In genomic region chr10:93652857-93653256, GRCh38 we compare ENCODE assay signal across 23 cellular contexts. TPM values are rescaled to one million over a fixed set of nuclear protein-coding genes. Genes with fewer than 3 reads are reported as not detected.
DNase-seq lines count a peak whose midpoint lies in the region; ATAC-seq, FAIRE-seq and TF ChIP-seq lines count a peak whose summit lies in the region.
"Had no signal": no experiment of that assay in that cellular context is flagged by ENCODE, and none has a peak within 500 bp of the region (broad histone marks: within the 10 kb centered on the region; RNA-seq: fewer than 3 reads in every experiment).

No MANE protein-coding gene starts in this region.

- H3K9me1 ChIP-seq in IMR-90 (ENCODE audit: insufficient read depth, low read length) = no peaks in the 10 kb centered on the region

- no peak overlapping the region for H2AFZ ChIP-seq in IMR-90 (replicated peaks; ENCODE audit: low read length, poor library complexity)

- no peaks in the 10 kb centered on the region for H3K27me3 ChIP-seq in IMR-90 (ENCODE audit: control insufficient read depth, insufficient read depth, low read length)
- no peaks in the 10 kb centered on the region for H3K27me3 ChIP-seq in bronchial epithelial cell (ENCODE audit: control insufficient read depth, insufficient read depth, low read length)
- H3K27me3 ChIP-seq: adrenal gland, gastrocnemius medialis, right lobe of liver, upper lobe of left lung had no signal

- POLR2A ChIA-PET in IMR-90 (lab: Charles Lee; ENCODE audit: unreplicated experiment) = interaction anchor here (0.6 kb wide), 1 partner anchor 49 kb away, joined by 8 read pairs; the partner anchor contains the start of gene FRA10AC1

- no peaks in the 10 kb centered on the region for H3K9me3 ChIP-seq in IMR-90 (ENCODE audit: control insufficient read depth, insufficient read depth, low read length)
- no peaks in the 10 kb centered on the region for H3K9me3 ChIP-seq in kidney (ENCODE audit: control insufficient read depth in 1 of 2, low read length in 2 of 2)
- H3K9me3 ChIP-seq: adrenal gland, Caco-2, gastrocnemius medialis, right lobe of liver, upper lobe of left lung had no signal

- no peak for TF ChIP-seq POLR2A in IMR-90 (IDR thresholded peaks at IDR 0.05; ENCODE audit: low read depth, low read length)

- H3K4me1 ChIP-seq in IMR-90 (ENCODE audit: control insufficient read depth, insufficient read depth, low read length) = no peaks in the 10 kb centered on the region
- H3K4me1 ChIP-seq in kidney (ENCODE audit: control insufficient read depth in 1 of 2, insufficient read depth in 1 of 2, low read depth in 1 of 2, low read length in 2 of 2) = no peaks in the 10 kb centered on the region
- H3K4me1 ChIP-seq: adrenal gland, Caco-2, gastrocnemius medialis, upper lobe of left lung had no signal

- H3K4me2 ChIP-seq in IMR-90 (ENCODE audit: low read depth, low read length) = no peak overlapping the region

- H3K9ac ChIP-seq in IMR-90 (ENCODE audit: low read depth, low read length) (no peak overlapping the region), kidney (ENCODE audit: low read length in 2 of 2) (no peak overlapping the region)

- no peak overlapping the region for H4K91ac ChIP-seq in IMR-90 (ENCODE audit: insufficient read depth, low read depth, low read length)

- H3K4ac ChIP-seq in IMR-90 (ENCODE audit: low read depth, low read length) = no peak overlapping the region

- dilution Hi-C loops in IMR-90 (cut with HindIII; ENCODE audit: low sequenced_read_pairs, unreplicated experiment) = no loop called here

- H2BK120ac ChIP-seq in IMR-90 (ENCODE audit: low read depth, low read length) = no peak overlapping the region

- H3K36me3 ChIP-seq in IMR-90 (ENCODE audit: control insufficient read depth, insufficient read depth, low read length) = no peaks in the 10 kb centered on the region
- H3K36me3 ChIP-seq in bronchial epithelial cell (ENCODE audit: control insufficient read depth, insufficient read depth, low read length) = no peaks in the 10 kb centered on the region
- H3K36me3 ChIP-seq in kidney (ENCODE audit: control insufficient read depth in 1 of 2, insufficient read depth in 2 of 2, low read length in 2 of 2) = no peaks in the 10 kb centered on the region
- H3K36me3 ChIP-seq: adrenal gland, gastrocnemius medialis, right lobe of liver, upper lobe of left lung had no signal

- no peak overlapping the region for H2BK5ac ChIP-seq in IMR-90 (ENCODE audit: low read depth, low read length, poor library complexity, severe bottlenecking)

- no CpG with 5 or more reads among the region's 1 CpG for WGBS in IMR-90 (ENCODE audit: extremely low coverage in 2 of 2, insufficient read length in 1 of 2), 2 experiments

- TF ChIP-seq RAD21 in IMR-90 (IDR thresholded peaks at IDR 0.05; ENCODE audit: low read length) = no peak

- TF ChIP-seq CTCF in IMR-90 (conservative IDR thresholded peaks at IDR 0.05; ENCODE audit: low read depth, low read length) (no peak), bronchial epithelial cell (IDR thresholded peaks at IDR 0.05; ENCODE audit: insufficient read depth, low read length, severe bottlenecking) (no peak), kidney (IDR thresholded peaks at IDR 0.05; ENCODE audit: borderline replicate concordance, extremely low read depth, insufficient read depth) (no peak)

- no peak overlapping the region for H3K23ac ChIP-seq in IMR-90 (ENCODE audit: low read depth, low read length)

- H2BK20ac ChIP-seq in IMR-90 (ENCODE audit: low read depth, low read length) = no peak overlapping the region

- no peak overlapping the region for H4K5ac ChIP-seq in IMR-90 (ENCODE audit: low read depth, low read length)

- no peak overlapping the region for H3K56ac ChIP-seq in IMR-90 (ENCODE audit: extremely low read depth, insufficient read depth, low read length)

- H3K79me1 ChIP-seq in IMR-90 (ENCODE audit: low read depth in 1 of 2, low read length in 2 of 2) = no peaks in the 10 kb centered on the region

- peak; percentile 7 for DNase-seq in AG08396 (ENCODE audit: low spot score)
- DNase-seq in IMR-90 = peak; percentile 11
- peak; percentile 88 for DNase-seq in bronchial epithelial cell (ENCODE audit: low read depth)
- DNase-seq in kidney glomerular epithelial cell (lab: John Stamatoyannopoulos, UW) = peak; percentile 56
- no peak for DNase-seq in 8988T
- no peak for DNase-seq in kidney
- no peak for DNase-seq in NCI-H1436 treated with DMSO at 0.1 percent for 48 hours (lab: John Stamatoyannopoulos, UW)
- DNase-seq: activated CD8-positive, alpha-beta memory T cell treated with anti-CD3 and anti-CD28 coated beads, Interleukin-2, amount 50 U/mL, for 4 hours; activated effector memory CD4-positive, alpha-beta T cell treated with Interleukin-2 at 50 U/mL for 16 hours; adrenal gland; AML-193; Caco-2; gastrocnemius medialis; NCI-H1417; NCI-H774; right lobe of liver; stimulated activated CD4-positive, alpha-beta T cell treated with anti-CD3 and anti-CD28 coated beads, Interleukin-2, amount 100 ng/mL, for 24 hours; stimulated activated naive CD8-positive, alpha-beta T cell treated with anti-CD3 and anti-CD28 coated beads, Interleukin-15, amount 100 ng/mL, for 72 hours; upper lobe of left lung had no signal

- no peaks in the 10 kb centered on the region for H4K20me1 ChIP-seq in IMR-90 (ENCODE audit: insufficient read depth, low read length)

- no peak overlapping the region for H3K27ac ChIP-seq in IMR-90 (ENCODE audit: insufficient read depth, low read length)
- H3K27ac ChIP-seq in kidney (ENCODE audit: low read depth in 2 of 2, low read length in 2 of 2) = no peak overlapping the region
- H3K27ac ChIP-seq: adrenal gland, gastrocnemius medialis, right lobe of liver, upper lobe of left lung had no signal

- ATAC-seq in IMR-90 (ENCODE audit: low read depth) (no peak), GM21528 (IDR thresholded peaks at IDR 0.05; ENCODE audit: low FRiP score, unreplicated experiment) (no peak)
- ATAC-seq: gastrocnemius medialis; left lobe of liver; stimulated activated naive CD8-positive, alpha-beta T cell treated with anti-CD3 and anti-CD28 coated beads, Interleukin-15, amount 100 ng/mL, for 72 hours had no signal

- H3K14ac ChIP-seq in IMR-90 (replicated peaks; ENCODE audit: low read depth, low read length) = no peak overlapping the region

- no peak overlapping the region for H3K18ac ChIP-seq in IMR-90 (ENCODE audit: low read depth, low read length)

- in situ Hi-C loops in IMR-90 (cut with MboI; ENCODE audit: low sequenced_read_pairs) = no loop called here

- intact Hi-C loops in IMR-90 (cut with micrococcal nuclease) = no loop called here
- intact Hi-C loops in kidney (cut with DNase I) = no loop called here

- no TSS peak for BruUV-seq in IMR-90 (replicated peaks; lab: Mats Ljungman, UMichigan)

- H2AK9ac ChIP-seq in IMR-90 (replicated peaks; ENCODE audit: low read depth, low read length, poor library complexity) = no peak overlapping the region

- CTCF ChIA-PET in IMR-90 (lab: Yijun Ruan, JAX) = no interaction called here

- no peak overlapping the region for H4K8ac ChIP-seq in IMR-90 (ENCODE audit: low read depth in 2 of 2, low read length in 2 of 2)

- H2BK15ac ChIP-seq in IMR-90 (ENCODE audit: low read depth, low read length) = no peak overlapping the region

- FAIRE-seq in bronchial epithelial cell (lab: Jason Lieb, UNC) (no peak), kidney (lab: Jason Lieb, UNC) (no peak)

- H3K4me3 ChIP-seq in IMR-90 (ENCODE audit: insufficient read depth, low read depth, low read length) (no peak overlapping the region), bronchial epithelial cell (ENCODE audit: low read depth, low read length) (no peak overlapping the region), kidney (ENCODE audit: low read length in 2 of 2) (no peak overlapping the region)
- H3K4me3 ChIP-seq: adrenal gland, gastrocnemius medialis, right lobe of liver, upper lobe of left lung had no signal

- H2AK5ac ChIP-seq in IMR-90 (ENCODE audit: low read depth, low read length) = no peak overlapping the region

TF ChIP-seq in IMR-90, 13 proteins besides CTCF, POLR2A, EP300 and RAD21 (continues in another document):
- TF ChIP-seq ELK1 (IDR thresholded peaks at IDR 0.05; ENCODE audit: borderline replicate concordance, low read depth, low read length) (no peak), NFE2L2 (IDR thresholded peaks at IDR 0.05; ENCODE audit: low read depth, low read length) (no peak), CEBPB (IDR thresholded peaks at IDR 0.05; ENCODE audit: low read depth, low read length) (no peak), MAZ (IDR thresholded peaks at IDR 0.05; ENCODE audit: borderline replicate concordance, low read depth, low read length) (no peak), RFX5 (IDR thresholded peaks at IDR 0.05; ENCODE audit: low read depth, low read length) (no peak), BHLHE40 (IDR thresholded peaks at IDR 0.05; ENCODE audit: low read depth, low read length) (no peak), MAFK (IDR thresholded peaks at IDR 0.05; ENCODE audit: low read depth, low read length) (no peak)

RNA-seq across cellular contexts. Expression of gene PDE6C, which starts 40.5 kb away (rescaled TPM):
- total RNA-seq in IMR-90 (2012; rRNA removed) (not detected in 2 replicates), bronchial epithelial cell (not detected in 2 replicates), kidney (not detected)
- polyA plus RNA-seq in IMR-90 (2012; rRNA removed) (not detected in 2 replicates), kidney (ENCODE audit: insufficient read depth, low read depth, low replicate concordance) (not detected)
- polyA plus RNA-seq in IMR-90 (2012; cell fraction: cytosol; rRNA removed) = not detected in 2 replicates
- not detected in 2 replicates for polyA plus RNA-seq in IMR-90 (2012; cell fraction: nucleus; rRNA removed; ENCODE audit: low replicate concordance)
- total RNA-seq: activated CD4-positive, alpha-beta T cell treated with anti-CD3 and anti-CD28 coated beads, Interleukin-2, amount 10 ng/mL, durations not matched to agents 24 days and 14 days; adrenal gland; Caco-2; gastrocnemius medialis; left lobe of liver; omental fat pad; right lobe of liver; upper lobe of left lung had no signal
- polyA plus RNA-seq: adrenal gland had no signal

RNA-seq across cellular contexts. Expression of gene FRA10AC1, which starts 49.5 kb away (rescaled TPM):
- total RNA-seq in IMR-90 (2012; rRNA removed) (1.6 and 10.6 TPM in 2 replicates), bronchial epithelial cell (4.7 and 7.2 TPM in 2 replicates), kidney (15.6 TPM)
- polyA plus RNA-seq in IMR-90 (2012; rRNA removed) (4.9 and 7.7 TPM in 2 replicates), kidney (ENCODE audit: insufficient read depth, low read depth, low replicate concordance) (18.9 TPM)
- polyA plus RNA-seq in IMR-90 (2012; cell fraction: cytosol; rRNA removed) = 0.43 and 0.60 TPM in 2 replicates
- polyA plus RNA-seq in IMR-90 (2012; cell fraction: nucleus; rRNA removed; ENCODE audit: low replicate concordance) = 1.6 and 17.6 TPM in 2 replicates

RNA-seq across cellular contexts. Expression of gene RBP4, which starts 51.8 kb away (rescaled TPM):
- total RNA-seq in IMR-90 (2012; rRNA removed) (not detected in 2 replicates), bronchial epithelial cell (not detected in 2 replicates), kidney (77.4 TPM)
- polyA plus RNA-seq in IMR-90 (2012; rRNA removed) (not detected in 2 replicates), kidney (ENCODE audit: insufficient read depth, low read depth, low replicate concordance) (24.3 TPM)
- polyA plus RNA-seq in IMR-90 (2012; cell fraction: cytosol; rRNA removed) = 0.10 and 0.39 TPM in 2 replicates
- polyA plus RNA-seq in IMR-90 (2012; cell fraction: nucleus; rRNA removed; ENCODE audit: low replicate concordance) = not detected in 2 replicates
- total RNA-seq: activated CD4-positive, alpha-beta T cell treated with anti-CD3 and anti-CD28 coated beads, Interleukin-2, amount 10 ng/mL, durations not matched to agents 24 days and 14 days had no signal

Comparison
In these comparisons a context has a peak if more than half of its experiments do, and no peak if none do; other contexts are left out.
1. DNase-seq: peak in AG08396 (single experiment), IMR-90 (single experiment), bronchial epithelial cell (single experiment) and kidney glomerular epithelial cell (single experiment); none in 8988T (single experiment), kidney (single experiment) and NCI-H1436 treated with DMSO at 0.1 percent for 48 hours (single experiment).
2. RNA of gene RBP4, which starts 51.8 kb away (total RNA-seq): 77.4 TPM in kidney (single experiment); not detected in IMR-90 and not detected in bronchial epithelial cell; every median in the first group is over 10 times any median in the second.